1 cellular context compared by ENCODE assay signal in the genomic region with DNA sequence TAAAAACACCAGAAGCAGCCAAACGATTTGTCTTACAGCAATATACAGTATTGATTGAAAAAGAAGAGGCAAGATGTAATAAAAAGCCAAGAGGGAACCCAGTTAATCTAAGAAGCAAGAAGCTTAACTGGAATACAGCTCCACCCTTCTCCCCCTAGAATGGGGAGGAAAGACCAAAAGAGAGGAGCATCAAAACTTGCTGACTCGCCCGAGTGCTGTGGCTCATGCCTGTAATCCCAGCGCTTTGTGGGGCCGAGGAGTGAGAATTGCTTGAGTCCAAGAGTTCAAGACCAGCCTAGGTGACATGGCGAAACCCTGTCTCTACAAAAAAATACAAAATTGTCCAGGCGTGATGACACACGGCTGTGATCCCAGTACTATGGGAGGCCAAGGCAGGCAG.
TF ChIP-seq lines count a peak whose summit lies in the region.

No MANE protein-coding gene starts in this region.

TF ChIP-seq in K562, 482 proteins besides CTCF, POLR2A, EP300 and RAD21 (continued from another document):
- TF ChIP-seq, protein P1, sequence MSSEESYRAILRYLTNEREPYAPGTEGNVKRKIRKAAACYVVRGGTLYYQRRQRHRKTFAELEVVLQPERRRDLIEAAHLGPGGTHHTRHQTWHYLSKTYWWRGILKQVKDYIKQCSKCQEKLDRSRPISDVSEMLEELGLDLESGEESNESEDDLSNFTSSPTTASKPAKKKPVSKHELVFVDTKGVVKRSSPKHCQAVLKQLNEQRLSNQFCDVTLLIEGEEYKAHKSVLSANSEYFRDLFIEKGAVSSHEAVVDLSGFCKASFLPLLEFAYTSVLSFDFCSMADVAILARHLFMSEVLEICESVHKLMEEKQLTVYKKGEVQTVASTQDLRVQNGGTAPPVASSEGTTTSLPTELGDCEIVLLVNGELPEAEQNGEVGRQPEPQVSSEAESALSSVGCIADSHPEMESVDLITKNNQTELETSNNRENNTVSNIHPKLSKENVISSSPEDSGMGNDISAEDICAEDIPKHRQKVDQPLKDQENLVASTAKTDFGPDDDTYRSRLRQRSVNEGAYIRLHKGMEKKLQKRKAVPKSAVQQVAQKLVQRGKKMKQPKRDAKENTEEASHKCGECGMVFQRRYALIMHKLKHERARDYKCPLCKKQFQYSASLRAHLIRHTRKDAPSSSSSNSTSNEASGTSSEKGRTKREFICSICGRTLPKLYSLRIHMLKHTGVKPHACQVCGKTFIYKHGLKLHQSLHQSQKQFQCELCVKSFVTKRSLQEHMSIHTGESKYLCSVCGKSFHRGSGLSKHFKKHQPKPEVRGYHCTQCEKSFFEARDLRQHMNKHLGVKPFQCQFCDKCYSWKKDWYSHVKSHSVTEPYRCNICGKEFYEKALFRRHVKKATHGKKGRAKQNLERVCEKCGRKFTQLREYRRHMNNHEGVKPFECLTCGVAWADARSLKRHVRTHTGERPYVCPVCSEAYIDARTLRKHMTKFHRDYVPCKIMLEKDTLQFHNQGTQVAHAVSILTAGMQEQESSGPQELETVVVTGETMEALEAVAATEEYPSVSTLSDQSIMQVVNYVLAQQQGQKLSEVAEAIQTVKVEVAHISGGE (CRISPR knock-in tag; IDR thresholded peaks at IDR 0.05) = no peak
